10 cellular contexts compared by ENCODE assay signal in genomic region chr15:67147410-67147949, GRCh38.
A peak's percentile ranks its signal among the peaks of the same experiment; 100 is the strongest.
DNase-seq lines count a peak whose midpoint lies in the region; ATAC-seq and TF ChIP-seq lines count a peak whose summit lies in the region.
"Had no signal": no experiment of that assay in that cellular context is flagged by ENCODE, and none has a peak within 500 bp of the region (broad histone marks: within the 10 kb centered on the region; RNA-seq: fewer than 3 reads in every experiment).

No MANE protein-coding gene starts in this region.

- H3K9me3 ChIP-seq in CD4-positive, CD25-positive, alpha-beta regulatory T cell (ENCODE audit: control insufficient read depth in 2 of 2, low read length in 2 of 2), result no peaks in the 10 kb centered on the region
- H3K9me3 ChIP-seq in esophagus (ENCODE audit: control insufficient read depth in 2 of 2, insufficient read depth in 1 of 2, low read depth in 1 of 2, low read length in 1 of 2) (no peaks in the 10 kb centered on the region), trophoblast cell (ENCODE audit: insufficient read depth, low read depth, low read length) (no peaks in the 10 kb centered on the region), aorta (ENCODE audit: control insufficient read depth, low read length) (no peaks in the 10 kb centered on the region)

- peaks cover 54% of the 10 kb centered on the region for H3K4me1 ChIP-seq in CD4-positive, CD25-positive, alpha-beta regulatory T cell (ENCODE audit: control insufficient read depth, insufficient read depth, low read length, poor library complexity, severe bottlenecking)
- H3K4me1 ChIP-seq in esophagus (ENCODE audit: control insufficient read depth in 2 of 2, insufficient read depth in 2 of 2, low read length in 1 of 2) (peaks cover 10 to 28% of the 10 kb centered on the region in 2 donors), trophoblast cell (ENCODE audit: control insufficient read depth in 1 of 2, insufficient read depth in 2 of 2, low read length in 2 of 2) (peaks cover 49 to 58% of the 10 kb centered on the region in 2 experiments), aorta (ENCODE audit: control insufficient read depth in 1 of 2, insufficient read depth in 2 of 2, low read length in 2 of 2) (peaks cover 10 to 15% of the 10 kb centered on the region in 2 donors)

- H3K79me2 ChIP-seq in trophoblast cell (ENCODE audit: control insufficient read depth, insufficient read depth, low read length, poor library complexity), result peaks cover 6% of the 10 kb centered on the region

- no peak overlapping the region for H3K9ac ChIP-seq in trophoblast cell (ENCODE audit: low read length)

- peak overlapping the region; percentile 86 for H4K91ac ChIP-seq in trophoblast cell (ENCODE audit: low read depth, low read length)

- WGBS in esophagus, 2 donors, result 36 to 43% methylated on average over 6 of the region's 6 CpGs
- no CpG with 5 or more reads among the region's 6 CpGs for WGBS in trophoblast cell (ENCODE audit: extremely low coverage, insufficient coverage, insufficient read length)
- WGBS in aorta, 2 donors, result 60 to 72% methylated on average over 6 of the region's 6 CpGs

- H3K36me3 Mint-ChIP-seq in CD4-positive, CD25-positive, alpha-beta regulatory T cell, result peaks cover 5% of the 10 kb centered on the region

- DNase-seq in CD4-positive, CD25-positive, alpha-beta regulatory T cell, result no peak
- DNase-seq in RWPE1 (ENCODE audit: low spot score) (no peak), trophoblast cell (peak in 1 of 2 donors; percentile 29), D341Med (ENCODE audit: low spot score) (no peak), NCI-H187 treated with DMSO at 0.1 percent for 48 hours (lab: John Stamatoyannopoulos, UW) (no peak), aorta (no peak)
- no peak for DNase-seq in stimulated activated CD4-positive, alpha-beta T cell treated with anti-CD3 and anti-CD28 coated beads, Interleukin-12 subunit alpha, Interleukin-12 subunit beta, amount 100 ng/mL, for 4 hours
- DNase-seq: activated CD8-positive, alpha-beta memory T cell treated with anti-CD3 and anti-CD28 coated beads for 24 hours; NCI-H69 had no signal

- H3K4me3 Mint-ChIP-seq in CD4-positive, CD25-positive, alpha-beta regulatory T cell, result peak overlapping the region; percentile 70 to 78 (median 72)

- no peak overlapping the region for H4K12ac ChIP-seq in trophoblast cell (ENCODE audit: low read depth, low read length)

- H3K36me3 ChIP-seq in CD4-positive, CD25-positive, alpha-beta regulatory T cell (ENCODE audit: control insufficient read depth, insufficient read depth, low read length), result peaks cover 4% of the 10 kb centered on the region
- no peaks in the 10 kb centered on the region for H3K36me3 ChIP-seq in esophagus (ENCODE audit: control insufficient read depth in 2 of 2, insufficient read depth in 2 of 2, low read length in 1 of 2)
- H3K36me3 ChIP-seq in trophoblast cell (ENCODE audit: control insufficient read depth in 1 of 2, insufficient read depth in 2 of 2, low read length in 2 of 2), result no peaks in the 10 kb centered on the region
- no peaks in the 10 kb centered on the region for H3K36me3 ChIP-seq in aorta (ENCODE audit: control insufficient read depth in 1 of 2, insufficient read depth in 2 of 2, low read length in 1 of 2)

- no peaks in the 10 kb centered on the region for H3K27me3 Mint-ChIP-seq in CD4-positive, CD25-positive, alpha-beta regulatory T cell

- intact Hi-C loops in aorta (cut with DNase I), result loop anchor here in 1 of 2 donors (5.0 kb wide), 1 partner anchor 40 kb away; no protein-coding TSS in a partner anchor

- H3K9me3 Mint-ChIP-seq in CD4-positive, CD25-positive, alpha-beta regulatory T cell, result no peaks in the 10 kb centered on the region

- peak overlapping the region; percentile 51 for H3K4me2 ChIP-seq in trophoblast cell (ENCODE audit: low read length)

- H2AK5ac ChIP-seq in trophoblast cell (ENCODE audit: low read length), result peak overlapping the region; percentile 17

- POLR2A ChIA-PET in RWPE1 (lab: Yijun Ruan, JAX; ENCODE audit: low non-redundant PET), result no interaction called here

- peaks cover 48 to 93% (median 71%) of the 10 kb centered on the region in 4 donors for H3K4me1 Mint-ChIP-seq in CD4-positive, CD25-positive, alpha-beta regulatory T cell

- H2BK120ac ChIP-seq in trophoblast cell (ENCODE audit: insufficient read depth, low read length, poor library complexity), result peak overlapping the region; percentile 45

- peak overlapping the region; percentile 47 for H4K8ac ChIP-seq in trophoblast cell (ENCODE audit: low read depth, low read length)

- TF ChIP-seq CTCF in RWPE1 (conservative IDR thresholded peaks at IDR 0.05; ENCODE audit: low read depth), result no peak

- H3K4me3 ChIP-seq in CD4-positive, CD25-positive, alpha-beta regulatory T cell (ENCODE audit: low read depth, low read length), result no peak overlapping the region
- H3K4me3 ChIP-seq in esophagus (ENCODE audit: low read depth in 1 of 2, low read length in 2 of 2) (peak overlapping the region in 1 of 2 donors; percentile 22), trophoblast cell (ENCODE audit: low read depth, low read length) (no peak overlapping the region), aorta (ENCODE audit: low read length in 2 of 2) (no peak overlapping the region)

- H3K23ac ChIP-seq in trophoblast cell (ENCODE audit: low read length), result no peak overlapping the region

- peak overlapping the region; percentile 25 for H3K4ac ChIP-seq in trophoblast cell (ENCODE audit: low read depth, low read length)

- peak overlapping the region; percentile 41 for H3K18ac ChIP-seq in trophoblast cell (ENCODE audit: low read length)

- H3K14ac ChIP-seq in trophoblast cell (ENCODE audit: low read length), result peak overlapping the region; percentile 33

- H3K27ac ChIP-seq in CD4-positive, CD25-positive, alpha-beta regulatory T cell (ENCODE audit: insufficient read depth, low read length, poor library complexity, severe bottlenecking), result peak overlapping the region; percentile 36
- H3K27ac ChIP-seq in RWPE1 (peak overlapping the region; percentile 97), esophagus (ENCODE audit: low read depth in 2 of 2, low read length in 1 of 2) (peak overlapping the region; percentile 94 to 99), trophoblast cell (ENCODE audit: low read depth, low read length) (peak overlapping the region; percentile 88), aorta (ENCODE audit: low read depth in 1 of 2, low read length in 2 of 2) (peak overlapping the region in 1 of 2 donors; percentile 41)

- peak overlapping the region; percentile 47 for H2BK12ac ChIP-seq in trophoblast cell (ENCODE audit: low read length)

- no peaks in the 10 kb centered on the region for H3K27me3 ChIP-seq in CD4-positive, CD25-positive, alpha-beta regulatory T cell (ENCODE audit: control insufficient read depth, insufficient read depth, low read length)
- H3K27me3 ChIP-seq in esophagus (ENCODE audit: control insufficient read depth in 1 of 2, insufficient read depth in 2 of 2, low read length in 2 of 2) (no peaks in the 10 kb centered on the region), trophoblast cell (ENCODE audit: insufficient read depth, low read length) (no peaks in the 10 kb centered on the region), aorta (ENCODE audit: control insufficient read depth in 1 of 2, insufficient read depth in 2 of 2, low read length in 1 of 2) (no peaks in the 10 kb centered on the region)

- H3K27ac Mint-ChIP-seq in CD4-positive, CD25-positive, alpha-beta regulatory T cell, result peak overlapping the region; percentile 84 to 96 (median 93)

- H2BK5ac ChIP-seq in trophoblast cell (ENCODE audit: low read depth, low read length, poor library complexity), result peak overlapping the region; percentile 66

- CTCF ChIA-PET in RWPE1 (lab: Yijun Ruan, JAX), result interaction anchor here (0.7 kb wide), 1 partner anchor 11 kb away, joined by 4 read pairs; no protein-coding TSS in a partner anchor

- peaks cover 48% of the 10 kb centered on the region for H3K79me1 ChIP-seq in trophoblast cell (ENCODE audit: low read length)

- no peak overlapping the region for H2AFZ ChIP-seq in trophoblast cell (ENCODE audit: insufficient read depth, low read length, poor library complexity)

- no peak for ATAC-seq in CD4-positive, CD25-positive, alpha-beta regulatory T cell (ENCODE audit: low read depth in 2 of 2)
- no peak for ATAC-seq in aorta (ENCODE audit: low FRiP score)
